20 cellular contexts compared by ENCODE assay signal in genomic region chr10:126393076-126393475, GRCh38. TPM values are rescaled to one million over a fixed set of nuclear protein-coding genes. Genes with fewer than 3 reads are reported as not detected.
A peak's percentile ranks its signal among the peaks of the same experiment; 100 is the strongest.
DNase-seq lines count a peak whose midpoint lies in the region; ATAC-seq and TF ChIP-seq lines count a peak whose summit lies in the region.
"Had no signal": no experiment of that assay in that cellular context is flagged by ENCODE, and none has a peak within 500 bp of the region (broad histone marks: within the 10 kb centered on the region; RNA-seq: fewer than 3 reads in every experiment).

No MANE protein-coding gene starts in this region.

- H3K4me3 ChIP-seq in DND-41 (ENCODE audit: low read depth in 1 of 2, low read length in 2 of 2), result no peak overlapping the region
- H3K4me3 ChIP-seq in esophagus muscularis mucosa, result no peak overlapping the region
- H3K4me3 ChIP-seq: A549, BLaER1 had no signal

- H4K20me1 ChIP-seq in DND-41 (ENCODE audit: insufficient read depth, low read length), result no peaks in the 10 kb centered on the region
- H4K20me1 ChIP-seq: BLaER1 had no signal

- H3K27ac ChIP-seq in DND-41 (ENCODE audit: low read length) (no peak overlapping the region), esophagus muscularis mucosa (replicated peaks in 1 of 4) (no peak overlapping the region)
- H3K27ac ChIP-seq: 22Rv1, A549, BLaER1 had no signal

- no peak overlapping the region for H2AFZ ChIP-seq in DND-41 (ENCODE audit: low read depth, low read length)

- no peak overlapping the region for H3K4me2 ChIP-seq in DND-41 (ENCODE audit: insufficient read depth, low read length)
- H3K4me2 ChIP-seq: A549, BLaER1 had no signal

- H3K4me1 ChIP-seq in DND-41 (ENCODE audit: insufficient read depth, low read length), result no peaks in the 10 kb centered on the region
- peaks cover 0 to 15% (median 10%) of the 10 kb centered on the region in 4 donors for H3K4me1 ChIP-seq in esophagus muscularis mucosa
- H3K4me1 ChIP-seq: BLaER1 had no signal

- TF ChIP-seq POLR2A in esophagus muscularis mucosa (IDR thresholded peaks at IDR 0.05; ENCODE audit: low read depth), result no peak

- ATAC-seq in DND-41 (ENCODE audit: insufficient read depth, low read depth), result peak; percentile 69
- no peak for ATAC-seq in HG02884 (IDR thresholded peaks at IDR 0.05; ENCODE audit: unreplicated experiment)
- ATAC-seq: A549 had no signal

- H3K36me3 ChIP-seq in DND-41 (ENCODE audit: insufficient read depth, low read length) (no peaks in the 10 kb centered on the region), esophagus muscularis mucosa (no peaks in the 10 kb centered on the region)
- H3K36me3 ChIP-seq: BE2C, BLaER1 had no signal

- DNase-seq in DND-41 (no peak), esophagus muscularis mucosa (ENCODE audit: extremely low spot score) (peak; percentile 14), AG20443 (ENCODE audit: low spot score) (no peak)
- DNase-seq in central memory CD4-positive, alpha-beta T cell, result peak; percentile 9
- DNase-seq in stimulated activated CD4-positive, alpha-beta T cell treated with anti-CD3 and anti-CD28 coated beads, Interleukin-4, amount 100 ng/mL, for 4 hours, result no peak
- DNase-seq: C1 segment of cervical spinal cord; CD4-positive, alpha-beta memory T cell; CD4-positive, CD25-positive, alpha-beta regulatory T cell; CD8-positive, alpha-beta memory T cell; COR-L47; DMS 273 treated with DMSO at 0.1 percent for 48 hours; DMS153; DMS53; DMS79; GF-D8 had no signal

- no peaks in the 10 kb centered on the region for H3K27me3 ChIP-seq in DND-41 (ENCODE audit: insufficient read depth, low read length, poor library complexity)
- peaks cover 0 to 25% (median 0%) of the 10 kb centered on the region in 4 donors for H3K27me3 ChIP-seq in esophagus muscularis mucosa
- H3K27me3 ChIP-seq: BE2C had no signal

- H3K79me2 ChIP-seq in DND-41 (ENCODE audit: insufficient read depth, low read length), result no peaks in the 10 kb centered on the region

- TF ChIP-seq EP300 in esophagus muscularis mucosa (IDR thresholded peaks at IDR 0.05), result no peak

- no peak for TF ChIP-seq CTCF in DND-41 (IDR thresholded peaks at IDR 0.05; ENCODE audit: borderline replicate concordance, extremely low read depth, low read length, poor library complexity, severe bottlenecking)
- no peak for TF ChIP-seq CTCF in esophagus muscularis mucosa (IDR thresholded peaks at IDR 0.05)

- 93% methylated on average over 4 of the region's 4 CpGs for WGBS in esophagus muscularis mucosa

- no peak overlapping the region for H3K9ac ChIP-seq in DND-41 (ENCODE audit: low read depth, low read length)
- H3K9ac ChIP-seq: BLaER1 had no signal

- intact Hi-C loops in esophagus muscularis mucosa (cut with DNase I), result no loop called here

- H3K9me3 ChIP-seq in DND-41 (ENCODE audit: insufficient read depth, low read length, severe bottlenecking) (peaks cover 4% of the 10 kb centered on the region), esophagus muscularis mucosa (peaks cover 0 to 3% (median 0%) of the 10 kb centered on the region in 4 donors)
- H3K9me3 ChIP-seq: A549, BE2C had no signal

RNA-seq across cellular contexts. Expression of gene ADAM12, which starts 4.8 kb away (rescaled TPM):
- total RNA-seq in esophagus muscularis mucosa, result 1 to 10 TPM in 2 of 4 donors, under 1 TPM in 2; under 0.01 to 1.3 (median 1.0) TPM

Comparison
In these comparisons a context has a peak if more than half of its experiments do, and no peak if none do; other contexts are left out.
1. DNase-seq: peak in central memory CD4-positive, alpha-beta T cell (single experiment) and esophagus muscularis mucosa (single experiment); none in DND-41 (single experiment), stimulated activated CD4-positive, alpha-beta T cell treated with anti-CD3 and anti-CD28 coated beads, Interleukin-4, amount 100 ng/mL, for 4 hours (0 of 2) and AG20443 (single experiment).